1 cellular context compared by ENCODE assay signal in the genomic region with DNA sequence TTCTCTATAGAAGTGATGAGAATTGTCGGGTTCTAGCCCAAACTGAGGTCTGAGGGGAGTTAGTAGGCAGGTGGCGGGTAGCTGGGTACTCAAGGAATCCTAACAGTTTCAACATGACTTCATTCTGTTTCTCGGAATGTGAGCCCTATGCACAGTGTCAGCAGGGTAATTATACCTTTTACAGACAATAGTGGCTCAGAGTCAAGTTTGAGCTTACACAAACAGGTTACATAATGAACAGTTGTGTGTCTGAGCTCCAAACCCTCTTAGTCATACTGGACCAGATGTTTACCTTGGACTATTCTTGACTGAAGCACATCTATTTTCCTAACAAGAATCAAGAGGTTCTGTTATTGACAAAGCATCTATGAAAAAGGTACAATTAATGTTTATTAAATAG.
TF ChIP-seq lines count a peak whose summit lies in the region.

No MANE protein-coding gene starts in this region.

TF ChIP-seq in HepG2, 621 proteins besides CTCF, POLR2A, EP300 and RAD21 (continues in another document):
- TF ChIP-seq, protein P1, sequence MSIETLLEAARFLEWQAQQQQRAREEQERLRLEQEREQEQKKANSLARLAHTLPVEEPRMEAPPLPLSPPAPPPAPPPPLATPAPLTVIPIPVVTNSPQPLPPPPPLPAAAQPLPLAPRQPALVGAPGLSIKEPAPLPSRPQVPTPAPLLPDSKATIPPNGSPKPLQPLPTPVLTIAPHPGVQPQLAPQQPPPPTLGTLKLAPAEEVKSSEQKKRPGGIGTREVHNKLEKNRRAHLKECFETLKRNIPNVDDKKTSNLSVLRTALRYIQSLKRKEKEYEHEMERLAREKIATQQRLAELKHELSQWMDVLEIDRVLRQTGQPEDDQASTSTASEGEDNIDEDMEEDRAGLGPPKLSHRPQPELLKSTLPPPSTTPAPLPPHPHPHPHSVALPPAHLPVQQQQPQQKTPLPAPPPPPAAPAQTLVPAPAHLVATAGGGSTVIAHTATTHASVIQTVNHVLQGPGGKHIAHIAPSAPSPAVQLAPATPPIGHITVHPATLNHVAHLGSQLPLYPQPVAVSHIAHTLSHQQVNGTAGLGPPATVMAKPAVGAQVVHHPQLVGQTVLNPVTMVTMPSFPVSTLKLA (IDR thresholded peaks at IDR 0.05): no peak
- TF ChIP-seq, protein P2, sequence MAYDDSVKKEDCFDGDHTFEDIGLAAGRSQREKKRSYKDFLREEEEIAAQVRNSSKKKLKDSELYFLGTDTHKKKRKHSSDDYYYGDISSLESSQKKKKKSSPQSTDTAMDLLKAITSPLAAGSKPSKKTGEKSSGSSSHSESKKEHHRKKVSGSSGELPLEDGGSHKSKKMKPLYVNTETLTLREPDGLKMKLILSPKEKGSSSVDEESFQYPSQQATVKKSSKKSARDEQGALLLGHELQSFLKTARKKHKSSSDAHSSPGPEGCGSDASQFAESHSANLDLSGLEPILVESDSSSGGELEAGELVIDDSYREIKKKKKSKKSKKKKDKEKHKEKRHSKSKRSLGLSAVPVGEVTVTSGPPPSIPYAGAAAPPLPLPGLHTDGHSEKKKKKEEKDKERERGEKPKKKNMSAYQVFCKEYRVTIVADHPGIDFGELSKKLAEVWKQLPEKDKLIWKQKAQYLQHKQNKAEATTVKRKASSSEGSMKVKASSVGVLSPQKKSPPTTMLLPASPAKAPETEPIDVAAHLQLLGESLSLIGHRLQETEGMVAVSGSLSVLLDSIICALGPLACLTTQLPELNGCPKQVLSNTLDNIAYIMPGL (CRISPR knock-in tag; IDR thresholded peaks at IDR 0.05; ENCODE audit: borderline replicate concordance in 1 of 2, low read depth in 1 of 2): no peak
- TF ChIP-seq ZNF329 (CRISPR knock-in tag; IDR thresholded peaks at IDR 0.05; ENCODE audit: low read depth) (no peak), KDM1A (CRISPR knock-in tag; IDR thresholded peaks at IDR 0.05) (no peak), ZNF180 (CRISPR knock-in tag; IDR thresholded peaks at IDR 0.05; ENCODE audit: borderline replicate concordance, low read depth) (no peak), ZNF790 (CRISPR knock-in tag; IDR thresholded peaks at IDR 0.05; ENCODE audit: borderline replicate concordance) (no peak), BORCS8-MEF2B (CRISPR knock-in tag; IDR thresholded peaks at IDR 0.05) (no peak), ZNF746 (CRISPR knock-in tag; IDR thresholded peaks at IDR 0.05) (no peak), ZNF460 (CRISPR knock-in tag; IDR thresholded peaks at IDR 0.05; ENCODE audit: borderline replicate concordance) (no peak), RFXAP (CRISPR knock-in tag; IDR thresholded peaks at IDR 0.05; ENCODE audit: borderline replicate concordance) (no peak), CEBPG (CRISPR knock-in tag; IDR thresholded peaks at IDR 0.05) (no peak), MEIS1 (CRISPR knock-in tag; IDR thresholded peaks at IDR 0.05; ENCODE audit: borderline replicate concordance) (no peak), ZNF430 (CRISPR knock-in tag; IDR thresholded peaks at IDR 0.05) (no peak), ZNF251 (CRISPR knock-in tag; IDR thresholded peaks at IDR 0.05) (no peak), ZNF766 (CRISPR knock-in tag; IDR thresholded peaks at IDR 0.05; ENCODE audit: borderline replicate concordance) (no peak), CHD2 (IDR thresholded peaks at IDR 0.05; ENCODE audit: low read depth, low read length) (no peak), FOSL2 (CRISPR knock-in tag; IDR thresholded peaks at IDR 0.05) (peak; percentile 39; the same call in 1 of the 2 replicates), SMYD3 (CRISPR knock-in tag; IDR thresholded peaks at IDR 0.05) (no peak), FOXP1 (IDR thresholded peaks at IDR 0.05) (no peak), FOXP1 (CRISPR knock-in tag; IDR thresholded peaks at IDR 0.05) (no peak), RARA (CRISPR knock-in tag; IDR thresholded peaks at IDR 0.05) (peak; percentile 24; the same call in 1 of the 2 replicates), SOX6 (IDR thresholded peaks at IDR 0.05) (no peak), SOX6 (CRISPR knock-in tag; IDR thresholded peaks at IDR 0.05) (peak; percentile 57; the same call in 1 of the 2 replicates), SPEN (CRISPR knock-in tag; IDR thresholded peaks at IDR 0.05; ENCODE audit: low read depth) (no peak), SOX5 (CRISPR knock-in tag; IDR thresholded peaks at IDR 0.05; ENCODE audit: borderline replicate concordance) (peak; percentile 69; the same call in 1 of the 2 replicates), NCOA2 (CRISPR knock-in tag; IDR thresholded peaks at IDR 0.05) (no peak), GFI1 (CRISPR knock-in tag; IDR thresholded peaks at IDR 0.05; ENCODE audit: borderline replicate concordance) (no peak)
- TF ChIP-seq, protein P3, sequence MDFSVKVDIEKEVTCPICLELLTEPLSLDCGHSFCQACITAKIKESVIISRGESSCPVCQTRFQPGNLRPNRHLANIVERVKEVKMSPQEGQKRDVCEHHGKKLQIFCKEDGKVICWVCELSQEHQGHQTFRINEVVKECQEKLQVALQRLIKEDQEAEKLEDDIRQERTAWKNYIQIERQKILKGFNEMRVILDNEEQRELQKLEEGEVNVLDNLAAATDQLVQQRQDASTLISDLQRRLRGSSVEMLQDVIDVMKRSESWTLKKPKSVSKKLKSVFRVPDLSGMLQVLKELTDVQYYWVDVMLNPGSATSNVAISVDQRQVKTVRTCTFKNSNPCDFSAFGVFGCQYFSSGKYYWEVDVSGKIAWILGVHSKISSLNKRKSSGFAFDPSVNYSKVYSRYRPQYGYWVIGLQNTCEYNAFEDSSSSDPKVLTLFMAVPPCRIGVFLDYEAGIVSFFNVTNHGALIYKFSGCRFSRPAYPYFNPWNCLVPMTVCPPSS (IDR thresholded peaks at IDR 0.05): no peak
- TF ChIP-seq, protein P4, sequence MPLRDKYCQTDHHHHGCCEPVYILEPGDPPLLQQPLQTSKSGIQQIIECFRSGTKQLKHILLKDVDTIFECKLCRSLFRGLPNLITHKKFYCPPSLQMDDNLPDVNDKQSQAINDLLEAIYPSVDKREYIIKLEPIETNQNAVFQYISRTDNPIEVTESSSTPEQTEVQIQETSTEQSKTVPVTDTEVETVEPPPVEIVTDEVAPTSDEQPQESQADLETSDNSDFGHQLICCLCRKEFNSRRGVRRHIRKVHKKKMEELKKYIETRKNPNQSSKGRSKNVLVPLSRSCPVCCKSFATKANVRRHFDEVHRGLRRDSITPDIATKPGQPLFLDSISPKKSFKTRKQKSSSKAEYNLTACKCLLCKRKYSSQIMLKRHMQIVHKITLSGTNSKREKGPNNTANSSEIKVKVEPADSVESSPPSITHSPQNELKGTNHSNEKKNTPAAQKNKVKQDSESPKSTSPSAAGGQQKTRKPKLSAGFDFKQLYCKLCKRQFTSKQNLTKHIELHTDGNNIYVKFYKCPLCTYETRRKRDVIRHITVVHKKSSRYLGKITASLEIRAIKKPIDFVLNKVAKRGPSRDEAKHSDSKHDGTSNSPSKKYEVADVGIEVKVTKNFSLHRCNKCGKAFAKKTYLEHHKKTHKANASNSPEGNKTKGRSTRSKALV (CRISPR knock-in tag; IDR thresholded peaks at IDR 0.05): no peak
- TF ChIP-seq, protein P5, sequence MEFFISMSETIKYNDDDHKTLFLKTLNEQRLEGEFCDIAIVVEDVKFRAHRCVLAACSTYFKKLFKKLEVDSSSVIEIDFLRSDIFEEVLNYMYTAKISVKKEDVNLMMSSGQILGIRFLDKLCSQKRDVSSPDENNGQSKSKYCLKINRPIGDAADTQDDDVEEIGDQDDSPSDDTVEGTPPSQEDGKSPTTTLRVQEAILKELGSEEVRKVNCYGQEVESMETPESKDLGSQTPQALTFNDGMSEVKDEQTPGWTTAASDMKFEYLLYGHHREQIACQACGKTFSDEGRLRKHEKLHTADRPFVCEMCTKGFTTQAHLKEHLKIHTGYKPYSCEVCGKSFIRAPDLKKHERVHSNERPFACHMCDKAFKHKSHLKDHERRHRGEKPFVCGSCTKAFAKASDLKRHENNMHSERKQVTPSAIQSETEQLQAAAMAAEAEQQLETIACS (CRISPR knock-in tag; IDR thresholded peaks at IDR 0.05): no peak
- TF ChIP-seq, protein P6, sequence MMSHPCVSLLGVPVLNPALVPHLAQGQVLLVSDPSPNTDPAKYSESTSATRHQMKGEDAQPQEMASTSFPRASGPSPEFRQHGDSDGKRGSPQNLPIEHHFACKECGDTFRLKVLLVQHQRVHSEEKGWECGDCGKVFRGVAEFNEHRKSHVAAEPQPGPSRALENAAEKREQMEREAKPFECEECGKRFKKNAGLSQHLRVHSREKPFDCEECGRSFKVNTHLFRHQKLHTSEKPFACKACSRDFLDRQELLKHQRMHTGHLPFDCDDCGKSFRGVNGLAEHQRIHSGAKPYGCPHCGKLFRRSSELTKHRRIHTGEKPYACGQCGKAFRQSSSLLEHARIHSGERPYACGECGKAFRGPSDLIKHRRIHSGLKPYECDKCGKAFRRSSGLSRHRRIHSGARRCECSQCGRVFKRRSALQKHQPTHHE (CRISPR knock-in tag; IDR thresholded peaks at IDR 0.05; ENCODE audit: borderline replicate concordance): no peak
- TF ChIP-seq, protein P7, sequence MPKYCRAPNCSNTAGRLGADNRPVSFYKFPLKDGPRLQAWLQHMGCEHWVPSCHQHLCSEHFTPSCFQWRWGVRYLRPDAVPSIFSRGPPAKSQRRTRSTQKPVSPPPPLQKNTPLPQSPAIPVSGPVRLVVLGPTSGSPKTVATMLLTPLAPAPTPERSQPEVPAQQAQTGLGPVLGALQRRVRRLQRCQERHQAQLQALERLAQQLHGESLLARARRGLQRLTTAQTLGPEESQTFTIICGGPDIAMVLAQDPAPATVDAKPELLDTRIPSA (CRISPR knock-in tag; IDR thresholded peaks at IDR 0.05; ENCODE audit: borderline replicate concordance): no peak
- TF ChIP-seq, protein P8, sequence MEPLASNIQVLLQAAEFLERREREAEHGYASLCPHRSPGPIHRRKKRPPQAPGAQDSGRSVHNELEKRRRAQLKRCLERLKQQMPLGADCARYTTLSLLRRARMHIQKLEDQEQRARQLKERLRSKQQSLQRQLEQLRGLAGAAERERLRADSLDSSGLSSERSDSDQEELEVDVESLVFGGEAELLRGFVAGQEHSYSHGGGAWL (CRISPR knock-in tag; IDR thresholded peaks at IDR 0.05): no peak
- TF ChIP-seq, protein P9, sequence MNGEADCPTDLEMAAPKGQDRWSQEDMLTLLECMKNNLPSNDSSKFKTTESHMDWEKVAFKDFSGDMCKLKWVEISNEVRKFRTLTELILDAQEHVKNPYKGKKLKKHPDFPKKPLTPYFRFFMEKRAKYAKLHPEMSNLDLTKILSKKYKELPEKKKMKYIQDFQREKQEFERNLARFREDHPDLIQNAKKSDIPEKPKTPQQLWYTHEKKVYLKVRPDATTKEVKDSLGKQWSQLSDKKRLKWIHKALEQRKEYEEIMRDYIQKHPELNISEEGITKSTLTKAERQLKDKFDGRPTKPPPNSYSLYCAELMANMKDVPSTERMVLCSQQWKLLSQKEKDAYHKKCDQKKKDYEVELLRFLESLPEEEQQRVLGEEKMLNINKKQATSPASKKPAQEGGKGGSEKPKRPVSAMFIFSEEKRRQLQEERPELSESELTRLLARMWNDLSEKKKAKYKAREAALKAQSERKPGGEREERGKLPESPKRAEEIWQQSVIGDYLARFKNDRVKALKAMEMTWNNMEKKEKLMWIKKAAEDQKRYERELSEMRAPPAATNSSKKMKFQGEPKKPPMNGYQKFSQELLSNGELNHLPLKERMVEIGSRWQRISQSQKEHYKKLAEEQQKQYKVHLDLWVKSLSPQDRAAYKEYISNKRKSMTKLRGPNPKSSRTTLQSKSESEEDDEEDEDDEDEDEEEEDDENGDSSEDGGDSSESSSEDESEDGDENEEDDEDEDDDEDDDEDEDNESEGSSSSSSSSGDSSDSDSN (CRISPR knock-in tag; IDR thresholded peaks at IDR 0.05): no peak
- TF ChIP-seq, protein P10, sequence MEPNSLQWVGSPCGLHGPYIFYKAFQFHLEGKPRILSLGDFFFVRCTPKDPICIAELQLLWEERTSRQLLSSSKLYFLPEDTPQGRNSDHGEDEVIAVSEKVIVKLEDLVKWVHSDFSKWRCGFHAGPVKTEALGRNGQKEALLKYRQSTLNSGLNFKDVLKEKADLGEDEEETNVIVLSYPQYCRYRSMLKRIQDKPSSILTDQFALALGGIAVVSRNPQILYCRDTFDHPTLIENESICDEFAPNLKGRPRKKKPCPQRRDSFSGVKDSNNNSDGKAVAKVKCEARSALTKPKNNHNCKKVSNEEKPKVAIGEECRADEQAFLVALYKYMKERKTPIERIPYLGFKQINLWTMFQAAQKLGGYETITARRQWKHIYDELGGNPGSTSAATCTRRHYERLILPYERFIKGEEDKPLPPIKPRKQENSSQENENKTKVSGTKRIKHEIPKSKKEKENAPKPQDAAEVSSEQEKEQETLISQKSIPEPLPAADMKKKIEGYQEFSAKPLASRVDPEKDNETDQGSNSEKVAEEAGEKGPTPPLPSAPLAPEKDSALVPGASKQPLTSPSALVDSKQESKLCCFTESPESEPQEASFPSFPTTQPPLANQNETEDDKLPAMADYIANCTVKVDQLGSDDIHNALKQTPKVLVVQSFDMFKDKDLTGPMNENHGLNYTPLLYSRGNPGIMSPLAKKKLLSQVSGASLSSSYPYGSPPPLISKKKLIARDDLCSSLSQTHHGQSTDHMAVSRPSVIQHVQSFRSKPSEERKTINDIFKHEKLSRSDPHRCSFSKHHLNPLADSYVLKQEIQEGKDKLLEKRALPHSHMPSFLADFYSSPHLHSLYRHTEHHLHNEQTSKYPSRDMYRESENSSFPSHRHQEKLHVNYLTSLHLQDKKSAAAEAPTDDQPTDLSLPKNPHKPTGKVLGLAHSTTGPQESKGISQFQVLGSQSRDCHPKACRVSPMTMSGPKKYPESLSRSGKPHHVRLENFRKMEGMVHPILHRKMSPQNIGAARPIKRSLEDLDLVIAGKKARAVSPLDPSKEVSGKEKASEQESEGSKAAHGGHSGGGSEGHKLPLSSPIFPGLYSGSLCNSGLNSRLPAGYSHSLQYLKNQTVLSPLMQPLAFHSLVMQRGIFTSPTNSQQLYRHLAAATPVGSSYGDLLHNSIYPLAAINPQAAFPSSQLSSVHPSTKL (CRISPR knock-in tag; IDR thresholded peaks at IDR 0.05): peak; percentile 58
- TF ChIP-seq, protein P11, sequence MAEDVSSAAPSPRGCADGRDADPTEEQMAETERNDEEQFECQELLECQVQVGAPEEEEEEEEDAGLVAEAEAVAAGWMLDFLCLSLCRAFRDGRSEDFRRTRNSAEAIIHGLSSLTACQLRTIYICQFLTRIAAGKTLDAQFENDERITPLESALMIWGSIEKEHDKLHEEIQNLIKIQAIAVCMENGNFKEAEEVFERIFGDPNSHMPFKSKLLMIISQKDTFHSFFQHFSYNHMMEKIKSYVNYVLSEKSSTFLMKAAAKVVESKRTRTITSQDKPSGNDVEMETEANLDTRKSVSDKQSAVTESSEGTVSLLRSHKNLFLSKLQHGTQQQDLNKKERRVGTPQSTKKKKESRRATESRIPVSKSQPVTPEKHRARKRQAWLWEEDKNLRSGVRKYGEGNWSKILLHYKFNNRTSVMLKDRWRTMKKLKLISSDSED (CRISPR knock-in tag; IDR thresholded peaks at IDR 0.05): no peak
- TF ChIP-seq, protein P12, sequence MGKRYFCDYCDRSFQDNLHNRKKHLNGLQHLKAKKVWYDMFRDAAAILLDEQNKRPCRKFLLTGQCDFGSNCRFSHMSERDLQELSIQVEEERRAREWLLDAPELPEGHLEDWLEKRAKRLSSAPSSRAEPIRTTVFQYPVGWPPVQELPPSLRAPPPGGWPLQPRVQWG (CRISPR knock-in tag; IDR thresholded peaks at IDR 0.05; ENCODE audit: borderline replicate concordance, low read depth): no peak
- TF ChIP-seq, protein P13, sequence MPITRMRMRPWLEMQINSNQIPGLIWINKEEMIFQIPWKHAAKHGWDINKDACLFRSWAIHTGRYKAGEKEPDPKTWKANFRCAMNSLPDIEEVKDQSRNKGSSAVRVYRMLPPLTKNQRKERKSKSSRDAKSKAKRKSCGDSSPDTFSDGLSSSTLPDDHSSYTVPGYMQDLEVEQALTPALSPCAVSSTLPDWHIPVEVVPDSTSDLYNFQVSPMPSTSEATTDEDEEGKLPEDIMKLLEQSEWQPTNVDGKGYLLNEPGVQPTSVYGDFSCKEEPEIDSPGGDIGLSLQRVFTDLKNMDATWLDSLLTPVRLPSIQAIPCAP (CRISPR knock-in tag; IDR thresholded peaks at IDR 0.05; ENCODE audit: low read depth): no peak
- TF ChIP-seq, protein P14, sequence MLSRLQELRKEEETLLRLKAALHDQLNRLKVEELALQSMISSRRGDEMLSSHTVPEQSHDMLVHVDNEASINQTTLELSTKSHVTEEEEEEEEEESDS (CRISPR knock-in tag; IDR thresholded peaks at IDR 0.05; ENCODE audit: borderline replicate concordance): no peak
